Comparison of ENCODE assay signal across 15 cellular contexts in the genomic region with DNA sequence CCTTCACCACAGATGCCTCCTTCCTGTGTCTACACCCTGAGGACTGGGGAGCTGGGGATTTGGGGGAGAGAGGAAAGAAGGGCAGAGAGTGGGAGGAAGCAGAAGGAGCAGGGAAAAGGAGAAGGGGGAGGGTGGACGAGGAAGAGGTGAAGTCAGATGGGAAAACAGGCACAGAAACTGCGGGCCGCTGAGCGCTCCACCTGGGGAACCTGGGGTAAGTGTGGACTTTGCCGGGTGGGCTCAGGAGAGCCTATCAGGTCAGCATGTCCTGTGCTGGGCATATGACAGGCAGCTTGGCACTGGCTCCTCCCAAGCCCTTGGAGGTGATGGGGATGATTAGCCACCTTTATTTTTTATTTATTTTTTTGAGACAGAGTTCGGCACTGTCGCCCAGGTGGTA.
DNase-seq lines count a peak whose midpoint lies in the region; ATAC-seq and TF ChIP-seq lines count a peak whose summit lies in the region.
"Had no signal": no experiment of that assay in that cellular context is flagged by ENCODE, and none has a peak within 500 bp of the region (broad histone marks: within the 10 kb centered on the region; RNA-seq: fewer than 3 reads in every experiment).

No MANE protein-coding gene starts in this region.

- H3K9ac ChIP-seq in mesenchymal stem cell (ENCODE audit: low read length), result peak overlapping the region; percentile 66

- H3K36me3 ChIP-seq in mesenchymal stem cell (ENCODE audit: control insufficient read depth in 1 of 2, insufficient read depth in 2 of 2, low read depth in 1 of 2, low read length in 2 of 2), result peaks cover 7 to 8% of the 10 kb centered on the region in 2 experiments
- no peaks in the 10 kb centered on the region for H3K36me3 ChIP-seq in transverse colon
- H3K36me3 ChIP-seq: gastrocnemius medialis had no signal

- ATAC-seq in HG02571 (IDR thresholded peaks at IDR 0.05; ENCODE audit: unreplicated experiment), result no peak
- ATAC-seq: gastrocnemius medialis; stimulated activated naive B cell treated with anti-CD40 and anti-IgM and Interleukin-4, amounts not matched to agents 10 μg/mL and 1 μg/mL and 100 μg/mL, for 72 hours had no signal

- CTCF ChIA-PET in RWPE1 (lab: Yijun Ruan, JAX), result interaction anchor here (0.5 to 0.8 kb wide), 3 partner anchors 32 to 285 kb away, joined by 3 to 7 read pairs (median 5); no protein-coding TSS in a partner anchor

- no peak overlapping the region for H2AFZ ChIP-seq in mesenchymal stem cell (ENCODE audit: low read depth, low read length)
- H2AFZ ChIP-seq: GM23338 had no signal

- H3K9me3 ChIP-seq in mesenchymal stem cell (ENCODE audit: control insufficient read depth, low read length) (no peaks in the 10 kb centered on the region), transverse colon (no peaks in the 10 kb centered on the region)
- H3K9me3 ChIP-seq: gastrocnemius medialis had no signal

- TF ChIP-seq CTCF in RWPE1 (conservative IDR thresholded peaks at IDR 0.05; ENCODE audit: low read depth) (no peak), transverse colon (IDR thresholded peaks at IDR 0.05) (no peak)

- H3K4me3 ChIP-seq in mesenchymal stem cell (ENCODE audit: insufficient read depth in 1 of 2, low read depth in 1 of 2, low read length in 2 of 2) (no peak overlapping the region), transverse colon (no peak overlapping the region)
- H3K4me3 ChIP-seq: gastrocnemius medialis, GM23338 had no signal

- no peak overlapping the region for H2BK15ac ChIP-seq in mesenchymal stem cell (ENCODE audit: low read depth, poor library complexity, severe bottlenecking)

- peak overlapping the region; percentile 14 to 90 for H3K18ac ChIP-seq in mesenchymal stem cell (ENCODE audit: low read depth in 1 of 2, low read length in 2 of 2)

- TF ChIP-seq EP300 in transverse colon (IDR thresholded peaks at IDR 0.05; ENCODE audit: low read depth), result no peak

- POLR2A ChIA-PET in RWPE1 (lab: Yijun Ruan, JAX; ENCODE audit: low non-redundant PET), result no interaction called here

- peak overlapping the region in 1 of 2 experiments; percentile 73 for H3K14ac ChIP-seq in mesenchymal stem cell (ENCODE audit: low read length in 2 of 2)

- H2BK12ac ChIP-seq in mesenchymal stem cell (ENCODE audit: low read length in 2 of 2), result peak overlapping the region in 1 of 2 experiments; percentile 75

- no peak overlapping the region for H3K4me2 ChIP-seq in mesenchymal stem cell (ENCODE audit: low read length, poor library complexity, severe bottlenecking)
- H3K4me2 ChIP-seq: GM23338 had no signal

- peak overlapping the region; percentile 8 for H2BK120ac ChIP-seq in mesenchymal stem cell (ENCODE audit: low read depth, low read length)

- intact Hi-C loops in transverse colon (cut with DNase I; ENCODE audit: low total_unique reads), result no loop called here

- no peak overlapping the region for H3K23ac ChIP-seq in mesenchymal stem cell (ENCODE audit: low read length in 2 of 2)

- H3K4ac ChIP-seq in mesenchymal stem cell (ENCODE audit: low read depth in 1 of 2, low read length in 2 of 2), result peak overlapping the region; percentile 40 to 68

- H2BK5ac ChIP-seq in mesenchymal stem cell (ENCODE audit: low read depth, low read length, poor library complexity, severe bottlenecking), result no peak overlapping the region

- H3K4me1 ChIP-seq in mesenchymal stem cell (ENCODE audit: control insufficient read depth, insufficient read depth, low read depth, low read length), result peaks cover 44% of the 10 kb centered on the region
- H3K4me1 ChIP-seq in transverse colon, result peaks cover 0 to 11% (median 0%) of the 10 kb centered on the region in 4 donors

- peak overlapping the region; percentile 52 for H4K91ac ChIP-seq in mesenchymal stem cell (ENCODE audit: low read length)

- peak overlapping the region; percentile 87 for H4K8ac ChIP-seq in mesenchymal stem cell (ENCODE audit: low read length)

- peaks cover 38% of the 10 kb centered on the region for H3K79me1 ChIP-seq in mesenchymal stem cell (replicated peaks; ENCODE audit: low read length, poor library complexity, severe bottlenecking)

- no peaks in the 10 kb centered on the region for H3K27me3 ChIP-seq in mesenchymal stem cell (ENCODE audit: control insufficient read depth in 1 of 2, insufficient read depth in 1 of 2, low read length in 2 of 2)
- no peaks in the 10 kb centered on the region for H3K27me3 ChIP-seq in transverse colon
- H3K27me3 ChIP-seq: gastrocnemius medialis had no signal

- DNase-seq in RWPE1 (ENCODE audit: low spot score) (no peak), mesenchymal stem cell (no peak), RPMI8226 (no peak), transverse colon (no peak)
- DNase-seq: activated CD4-positive, CD25-positive, alpha-beta regulatory T cell; activated effector memory CD4-positive, alpha-beta T cell treated with anti-CD3 and anti-CD28 coated beads, Interleukin-2, amount 50 U/mL, for 16 hours; effector CD8-positive, alpha-beta T cell; gastrocnemius medialis; SHP77 treated with DMSO at 0.1 percent for 48 hours; small intestine; stimulated activated naive B cell treated with anti-CD40 and anti-IgM and Interleukin-4, amounts not matched to agents 10 μg/mL and 1 μg/mL and 100 μg/mL, for 72 hours had no signal

- 87% methylated on average over 5 of the region's 7 CpGs for WGBS in mesenchymal stem cell
- WGBS in transverse colon (ENCODE audit: low coverage in 1 of 2), 2 donors, result 90 to 100% methylated on average over 1 to 7 of the region's 7 CpGs

- in situ Hi-C loops in transverse colon (cut with MboI; ENCODE audit: low pct_ligation_motif_present in 1 of 4, low pct_unique_long_range_greater_than_20kb in 1 of 4, low sequenced_read_pairs in 3 of 4), result no loop called here

- H3K27ac ChIP-seq in RWPE1, result peak overlapping the region; percentile 88
- peak overlapping the region; percentile 66 for H3K27ac ChIP-seq in cingulate gyrus (ENCODE audit: low read depth, low read length)
- no peak overlapping the region for H3K27ac ChIP-seq in mesenchymal stem cell (ENCODE audit: low read length, poor library complexity, severe bottlenecking)
- peak overlapping the region; percentile 59 for H3K27ac ChIP-seq in temporal lobe (ENCODE audit: low read depth, low read length)
- H3K27ac ChIP-seq in transverse colon, result peak overlapping the region in 1 of 4 donors; percentile 21
- H3K27ac ChIP-seq: gastrocnemius medialis had no signal

- peak overlapping the region; percentile 37 for H2AK5ac ChIP-seq in mesenchymal stem cell (ENCODE audit: low read length, severe bottlenecking)

- no peak for TF ChIP-seq POLR2A in transverse colon (IDR thresholded peaks at IDR 0.05)
